Comparison of ENCODE assay signal across 1 cellular context in genomic region chr19:2294377-2295335, GRCh38.
TF ChIP-seq lines count a peak whose summit lies in the region.

No MANE protein-coding gene starts in this region.

TF ChIP-seq in GM23338, 12 proteins besides CTCF, POLR2A, EP300 and RAD21 (continued from another document):
- no peak for TF ChIP-seq ZNF462 (CRISPR knock-in tag; IDR thresholded peaks at IDR 0.05)
- TF ChIP-seq EZH2 (IDR thresholded peaks at IDR 0.05; ENCODE audit: low read depth, unreplicated experiment): no peak
- TF ChIP-seq ZNF331 (CRISPR knock-in tag; IDR thresholded peaks at IDR 0.05; ENCODE audit: low read depth): no peak
- no peak for TF ChIP-seq ETS1 (IDR thresholded peaks at IDR 0.05)
- TF ChIP-seq REST (IDR thresholded peaks at IDR 0.05; ENCODE audit: unreplicated experiment): no peak
- TF ChIP-seq CREB1 (CRISPR knock-in tag; IDR thresholded peaks at IDR 0.05; ENCODE audit: low read depth): no peak
- TF ChIP-seq POLR2AphosphoS5 (IDR thresholded peaks at IDR 0.05; ENCODE audit: low read depth): no peak
- no peak for TF ChIP-seq ZNF114 (CRISPR knock-in tag; IDR thresholded peaks at IDR 0.05)
- TF ChIP-seq EZH2phosphoT487 (IDR thresholded peaks at IDR 0.05; ENCODE audit: unreplicated experiment): no peak
